11 cellular contexts compared by ENCODE assay signal in the genomic region with DNA sequence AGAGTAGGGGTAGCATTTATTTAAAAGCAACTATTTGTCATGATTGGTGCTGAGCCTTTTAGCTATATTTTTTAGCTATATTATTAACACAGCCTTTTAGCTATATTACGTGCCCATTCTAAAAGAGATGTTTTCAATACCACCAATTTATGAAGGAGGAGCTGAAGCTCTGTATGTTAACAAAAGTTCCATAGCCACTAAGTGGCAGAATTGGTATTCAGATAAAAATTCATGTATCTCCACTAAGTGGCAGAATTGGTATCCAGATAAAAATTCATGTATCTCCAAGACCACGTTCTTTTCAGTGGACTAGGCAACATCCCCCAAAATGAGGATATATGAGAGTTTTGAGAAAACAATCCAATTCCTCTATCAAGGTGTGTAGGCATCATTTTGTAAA.
DNase-seq lines count a peak whose midpoint lies in the region; ATAC-seq and TF ChIP-seq lines count a peak whose summit lies in the region.
"Had no signal": no experiment of that assay in that cellular context is flagged by ENCODE, and none has a peak within 500 bp of the region (broad histone marks: within the 10 kb centered on the region; RNA-seq: fewer than 3 reads in every experiment).

No MANE protein-coding gene starts in this region.

- H3K4me1 ChIP-seq in ACC112 (ENCODE audit: control insufficient read depth, insufficient read depth, low read length, unreplicated experiment) (peaks cover 26% of the 10 kb centered on the region), PC-3 (ENCODE audit: insufficient read depth, low read length) (peaks cover 18% of the 10 kb centered on the region)

- H2AFZ ChIP-seq in ACC112 (ENCODE audit: low read length, unreplicated experiment) = peak overlapping the region; percentile 73
- H2AFZ ChIP-seq in PC-3 (ENCODE audit: low read length) = peak overlapping the region; percentile 74

- ATAC-seq in PC-3 (peak; percentile 39), left colon (no peak)

- H3K79me2 ChIP-seq in ACC112 (ENCODE audit: control insufficient read depth, insufficient read depth, low read length, unreplicated experiment) (no peaks in the 10 kb centered on the region), PC-3 (ENCODE audit: low read length) (no peaks in the 10 kb centered on the region)

- no peaks in the 10 kb centered on the region for H3K27me3 Mint-ChIP-seq in Calu3 (ENCODE audit: unreplicated experiment)
- H3K27me3 Mint-ChIP-seq: activated naive CD8-positive, alpha-beta T cell had no signal

- H3K36me3 ChIP-seq in ACC112 (ENCODE audit: insufficient read depth, low read length) = no peaks in the 10 kb centered on the region
- H3K36me3 ChIP-seq in PC-3 (ENCODE audit: low read depth, low read length) = no peaks in the 10 kb centered on the region

- intact Hi-C loops in PC-3 (cut with micrococcal nuclease) (loop anchor here (1.0 to 2.0 kb wide), 4 partner anchors 138 to 455 kb away; partner anchors contain the start of gene HGF), left colon (cut with DNase I, micrococcal nuclease) (loop anchor here in 1 of 2 donors (10.0 kb wide), 2 partner anchors 454 to 514 kb away; no protein-coding TSS in a partner anchor), Calu3 (cut with micrococcal nuclease; ENCODE audit: unreplicated experiment) (loop anchor here (5.0 to 10.0 kb wide), 2 partner anchors 124 to 1226 kb away; no protein-coding TSS in a partner anchor)

- no peak overlapping the region for H3K4me3 Mint-ChIP-seq in Calu3 (ENCODE audit: low read depth, unreplicated experiment)
- H3K4me3 Mint-ChIP-seq: activated naive CD8-positive, alpha-beta T cell; T-helper 1 cell treated with Interleukin-12 subunit alpha and Interleukin-12 subunit beta and Interleukin-4 antibody, amounts not matched to agents 30 μg/mL and 1 μg/mL, for 36 hours had no signal

- H3K9me3 Mint-ChIP-seq in Calu3 (ENCODE audit: low read depth, unreplicated experiment) = no peaks in the 10 kb centered on the region
- H3K9me3 Mint-ChIP-seq: T-helper 1 cell treated with Interleukin-12 subunit alpha and Interleukin-12 subunit beta and Interleukin-4 antibody, amounts not matched to agents 30 μg/mL and 1 μg/mL, for 36 hours had no signal

- peak overlapping the region; percentile 72 for H3K4me2 ChIP-seq in PC-3 (ENCODE audit: low read length)

- POLR2A ChIA-PET in PC-3 (lab: Charles Lee; ENCODE audit: unreplicated experiment) = interaction anchor here (0.5 kb wide), 1 partner anchor 1195 kb away, joined by 5 read pairs; no protein-coding TSS in a partner anchor

- H3K27ac ChIP-seq in ACC112 (ENCODE audit: low read depth, low read length) = peak overlapping the region; percentile 58
- H3K27ac ChIP-seq in PC-3 (ENCODE audit: low read length) = peak overlapping the region; percentile 40

- no peaks in the 10 kb centered on the region for H3K9me3 ChIP-seq in PC-3 (ENCODE audit: low read length)

- H3K9me2 ChIP-seq in PC-3 (replicated peaks; ENCODE audit: low read length) = no peaks in the 10 kb centered on the region

- CTCF ChIA-PET in PC-3 (lab: Charles Lee) (interaction anchor here (0.5 to 3.4 kb wide), 12 partner anchors 10 to 1228 kb away, joined by 3 to 39 read pairs (median 4); partner anchors contain the start of gene HGF), Calu3 (lab: Charles Lee) (interaction anchor here (0.7 kb wide), 1 partner anchor 214 kb away, joined by 4 read pairs; no protein-coding TSS in a partner anchor)

- no peak overlapping the region for H3K27ac Mint-ChIP-seq in Calu3 (ENCODE audit: unreplicated experiment)
- H3K27ac Mint-ChIP-seq: activated naive CD8-positive, alpha-beta T cell; T-helper 1 cell treated with Interleukin-12 subunit alpha and Interleukin-12 subunit beta and Interleukin-4 antibody, amounts not matched to agents 30 μg/mL and 1 μg/mL, for 36 hours had no signal

- no peaks in the 10 kb centered on the region for H4K20me1 ChIP-seq in PC-3 (ENCODE audit: low read length)

- no peak overlapping the region for H3K4me3 ChIP-seq in ACC112 (ENCODE audit: low read depth, low read length)
- peak overlapping the region; percentile 50 for H3K4me3 ChIP-seq in PC-3 (ENCODE audit: low read length)
- no peak overlapping the region for H3K4me3 ChIP-seq in fibroblast of mammary gland (ENCODE audit: control insufficient read depth, low read depth, low read length)

- no peaks in the 10 kb centered on the region for H3K27me3 ChIP-seq in ACC112 (ENCODE audit: insufficient read depth, low read length)
- no peaks in the 10 kb centered on the region for H3K27me3 ChIP-seq in PC-3 (ENCODE audit: low read length)

- BruUV-seq in PC-3 (replicated peaks; lab: Mats Ljungman, UMichigan) (no TSS peak), Calu3 (replicated peaks; lab: Mats Ljungman, UMichigan) (no TSS peak)

- H3F3A ChIP-seq in PC-3 (ENCODE audit: low read length, unreplicated experiment) = no peaks in the 10 kb centered on the region

- peaks cover 21% of the 10 kb centered on the region for H3K4me1 Mint-ChIP-seq in Calu3 (ENCODE audit: low read depth, unreplicated experiment)

- DNase-seq in H4 (ENCODE audit: low spot score) = peak; percentile 75
- peak; percentile 66 for DNase-seq in PC-3
- peak; percentile 77 for DNase-seq in fibroblast of mammary gland (ENCODE audit: low read depth)
- DNase-seq in left colon = no peak
- no peak for DNase-seq in Calu3
- DNase-seq in occipital lobe (lab: John Stamatoyannopoulos, UW) = no peak
- no peak for DNase-seq in retina
- DNase-seq: DND-41 had no signal

- TF ChIP-seq CTCF in PC-3 (conservative IDR thresholded peaks at IDR 0.05; ENCODE audit: low read depth, low read length) (peak; percentile 75), fibroblast of mammary gland (conservative IDR thresholded peaks at IDR 0.05; ENCODE audit: control insufficient read depth, insufficient read depth, low read depth, low read length) (peak; percentile 46), Calu3 (IDR thresholded peaks at IDR 0.05; ENCODE audit: unreplicated experiment) (no peak)

- no peaks in the 10 kb centered on the region for H3K36me3 Mint-ChIP-seq in Calu3 (ENCODE audit: insufficient read depth, unreplicated experiment)
- H3K36me3 Mint-ChIP-seq: activated naive CD8-positive, alpha-beta T cell had no signal

- peak overlapping the region; percentile 67 for H3K9ac ChIP-seq in PC-3 (ENCODE audit: low read length)

Comparison
In these comparisons a context has a peak if more than half of its experiments do, and no peak if none do; other contexts are left out.
1. DNase-seq: peak in H4 (single experiment), PC-3 (single experiment) and fibroblast of mammary gland (single experiment); none in left colon (0 of 2), Calu3 (single experiment), occipital lobe (single experiment) and retina (single experiment).